15 cellular contexts compared by ENCODE assay signal in the genomic region with DNA sequence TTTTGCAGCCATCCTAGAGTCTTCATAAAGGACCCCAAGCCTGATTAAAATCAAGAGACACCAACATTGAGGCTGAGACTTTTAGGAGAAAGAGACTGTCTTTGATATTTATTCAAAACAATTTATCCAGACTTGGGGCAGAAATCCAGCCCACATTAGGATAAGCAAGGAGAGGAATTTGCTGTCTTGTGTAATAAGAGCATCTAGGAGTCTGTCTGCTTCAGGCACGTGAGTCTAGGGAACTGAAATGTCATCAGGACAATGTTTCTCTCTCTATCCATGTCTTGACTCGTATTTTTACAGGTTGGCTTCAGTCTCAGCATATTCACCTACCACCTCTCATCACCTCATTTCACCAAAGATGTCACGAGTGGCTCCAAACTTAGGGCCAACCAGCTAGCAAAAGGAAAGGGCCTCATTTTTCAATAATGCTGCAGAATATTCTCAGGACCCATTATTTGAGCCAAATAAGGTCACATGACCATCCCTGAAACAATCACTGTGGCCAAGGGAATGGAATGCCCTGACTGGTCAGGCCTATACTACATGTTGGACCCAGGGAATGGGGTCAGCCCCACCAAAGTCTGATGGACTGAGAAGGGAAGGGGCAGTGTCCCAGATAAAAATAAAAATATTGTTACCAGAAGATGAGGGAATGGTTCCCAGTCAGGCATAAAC.
"Had no signal": no experiment of that assay in that cellular context is flagged by ENCODE, and none has a peak within 500 bp of the region (broad histone marks: within the 10 kb centered on the region; RNA-seq: fewer than 3 reads in every experiment).

No MANE protein-coding gene starts in this region.

- DNase-seq: activated CD4-positive, alpha-beta T cell treated with anti-CD3 and anti-CD28 coated beads, Interleukin-2, amount 10 ng/mL, durations not matched to agents 7 days and 5 days; activated CD4-positive, CD25-positive, alpha-beta regulatory T cell; activated naive CD4-positive, alpha-beta T cell treated with anti-CD3 and anti-CD28 coated beads, Interleukin-2, amount 10 ng/mL, durations not matched to agents 7 days and 5 days; amniotic stem cell; hippocampal formation; left cardiac atrium; mucosa of descending colon; naive thymus-derived CD8-positive, alpha-beta T cell; nucleus accumbens; sigmoid colon; stimulated activated CD4-positive, alpha-beta T cell treated with anti-CD3 and anti-CD28 coated beads, Interleukin-2, amount 100 ng/mL, for 48 hours; stimulated activated CD8-positive, alpha-beta memory T cell treated with anti-CD3 and anti-CD28 coated beads, Interleukin-4, amount 100 ng/mL, for 48 hours; T-helper 2 cell had no signal

- H3K27ac Mint-ChIP-seq: activated CD4-positive, alpha-beta T cell treated with anti-CD3 and anti-CD28 coated beads, Interleukin-2, amount 10 ng/mL, durations not matched to agents 7 days and 5 days; activated naive CD4-positive, alpha-beta T cell treated with anti-CD3 and anti-CD28 coated beads, Interleukin-2, amount 10 ng/mL, durations not matched to agents 7 days and 5 days; activated T-helper 2 cell treated with anti-CD3 and anti-CD28 coated beads, Interferon-gamma antibody, Interleukin-2, Interleukin-4, amounts not matched to agents 10 μg/mL and 5 μg/mL and 100 μg/mL, durations not matched to agents 14 hours and 24 hours and 36 hours; stimulated activated naive CD8-positive, alpha-beta T cell treated with anti-CD3 and anti-CD28 coated beads, Interleukin-15, Interleukin-2, amounts not matched to agents 100 ng/mL and 50 ng/mL, for 24 hours had no signal

- H3K4me1 Mint-ChIP-seq: activated CD4-positive, alpha-beta T cell treated with anti-CD3 and anti-CD28 coated beads, Interleukin-2, amount 10 ng/mL, durations not matched to agents 7 days and 5 days; activated naive CD4-positive, alpha-beta T cell treated with anti-CD3 and anti-CD28 coated beads, Interleukin-2, amount 10 ng/mL, durations not matched to agents 7 days and 5 days had no signal

- H3K4me3 ChIP-seq: mucosa of descending colon, sigmoid colon had no signal

- H3K27ac ChIP-seq: sigmoid colon had no signal

- H3K4me3 Mint-ChIP-seq: activated CD4-positive, alpha-beta T cell treated with anti-CD3 and anti-CD28 coated beads, Interleukin-2, amount 10 ng/mL, durations not matched to agents 7 days and 5 days; activated naive CD4-positive, alpha-beta T cell treated with anti-CD3 and anti-CD28 coated beads, Interleukin-2, amount 10 ng/mL, durations not matched to agents 7 days and 5 days; naive thymus-derived CD8-positive, alpha-beta T cell; stimulated activated naive CD8-positive, alpha-beta T cell treated with anti-CD3 and anti-CD28 coated beads, Interleukin-15, Interleukin-2, amounts not matched to agents 100 ng/mL and 50 ng/mL, for 24 hours had no signal

- H3K9me3 Mint-ChIP-seq: activated CD4-positive, alpha-beta T cell treated with anti-CD3 and anti-CD28 coated beads, Interleukin-2, amount 10 ng/mL, durations not matched to agents 7 days and 5 days; activated naive CD4-positive, alpha-beta T cell treated with anti-CD3 and anti-CD28 coated beads, Interleukin-2, amount 10 ng/mL, durations not matched to agents 7 days and 5 days; activated T-helper 2 cell treated with anti-CD3 and anti-CD28 coated beads, Interferon-gamma antibody, Interleukin-2, Interleukin-4, amounts not matched to agents 10 μg/mL and 5 μg/mL and 100 μg/mL, durations not matched to agents 14 hours and 24 hours and 36 hours; naive thymus-derived CD8-positive, alpha-beta T cell; stimulated activated naive CD8-positive, alpha-beta T cell treated with anti-CD3 and anti-CD28 coated beads, Interleukin-15, Interleukin-2, amounts not matched to agents 100 ng/mL and 50 ng/mL, for 24 hours had no signal

- H3K27me3 ChIP-seq: sigmoid colon had no signal

- H3K9me3 ChIP-seq: mucosa of descending colon, sigmoid colon had no signal

- H3K27me3 Mint-ChIP-seq: activated CD4-positive, alpha-beta T cell treated with anti-CD3 and anti-CD28 coated beads, Interleukin-2, amount 10 ng/mL, durations not matched to agents 7 days and 5 days; activated naive CD4-positive, alpha-beta T cell treated with anti-CD3 and anti-CD28 coated beads, Interleukin-2, amount 10 ng/mL, durations not matched to agents 7 days and 5 days; naive thymus-derived CD8-positive, alpha-beta T cell; stimulated activated naive CD8-positive, alpha-beta T cell treated with anti-CD3 and anti-CD28 coated beads, Interleukin-15, Interleukin-2, amounts not matched to agents 100 ng/mL and 50 ng/mL, for 24 hours had no signal
